Comparison of ENCODE assay signal across 8 cellular contexts in the genomic region with DNA sequence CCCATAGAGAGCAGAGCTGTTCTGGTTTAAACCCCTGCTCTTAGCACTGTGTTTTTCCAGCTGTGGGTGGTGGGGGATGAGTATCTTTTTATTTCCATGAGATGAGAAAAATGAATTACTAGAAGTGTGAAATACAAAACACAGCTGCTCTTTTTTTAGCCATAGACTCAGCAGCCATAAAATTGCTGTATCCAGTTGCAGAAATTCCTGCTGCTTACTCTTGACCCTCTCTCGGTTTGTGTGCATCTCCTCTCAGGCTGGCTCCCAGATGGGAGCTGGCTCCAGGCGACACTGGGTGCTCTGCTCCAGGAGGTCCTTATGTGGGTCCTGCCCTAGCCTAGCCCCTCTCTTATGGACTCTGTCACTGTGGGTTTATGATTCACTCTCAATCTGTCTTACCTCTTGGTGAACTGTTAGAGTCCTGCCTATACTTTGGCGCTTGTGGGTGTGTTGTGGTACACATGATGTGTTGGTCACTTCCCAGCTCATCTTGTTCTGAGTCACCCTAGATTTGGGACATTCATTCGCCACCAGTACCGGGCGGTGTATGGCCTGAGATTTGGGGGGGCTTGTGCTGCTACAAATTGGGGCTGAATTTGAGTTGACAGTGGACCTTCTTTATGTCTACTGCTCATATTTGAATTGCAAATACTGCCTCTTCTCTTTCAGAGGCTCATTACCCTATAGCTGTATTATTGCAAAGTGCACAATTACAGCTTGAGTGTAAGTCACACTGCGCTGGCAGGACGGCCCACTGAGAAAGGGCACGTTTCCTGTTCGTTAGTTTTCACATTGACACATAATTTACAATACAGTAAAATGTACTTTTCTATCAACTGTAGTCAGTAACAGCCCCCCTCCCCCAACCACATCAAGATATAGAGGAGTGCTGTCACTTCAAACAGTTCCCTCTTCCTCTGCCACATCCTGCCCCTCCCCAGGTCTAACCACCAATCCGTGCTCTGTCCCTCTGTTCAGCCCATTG.
DNase-seq lines count a peak whose midpoint lies in the region; TF ChIP-seq lines count a peak whose summit lies in the region.

No MANE protein-coding gene starts in this region.

- peak; percentile 36 for DNase-seq in GM19240 (ENCODE audit: insufficient read length, low spot score)
- DNase-seq in Kasumi-1 (lab: John Stamatoyannopoulos, UW) = peak; percentile 61 to 65
- peak; percentile 14 to 37 for DNase-seq in activated CD8-positive, alpha-beta memory T cell treated with anti-CD3 and anti-CD28 coated beads for 1 hour (ENCODE audit: extremely low read depth in 1 of 2, low read depth in 1 of 2)
- DNase-seq in foreskin fibroblast = peak; percentile 32 to 47
- DNase-seq in stimulated activated CD4-positive, alpha-beta T cell treated with anti-CD3 and anti-CD28 coated beads, TNF-alpha, amount 100 ng/mL, for 24 hours (ENCODE audit: low read depth in 3 of 3) = peak in 2 of 3 experiments; percentile 46 to 55
- no peak for DNase-seq in NCI-H446 (lab: John Stamatoyannopoulos, UW)
- no peak for DNase-seq in NCI-H187 (lab: John Stamatoyannopoulos, UW)
- DNase-seq in DMS79 (lab: John Stamatoyannopoulos, UW) = no peak

- H3K4me3 ChIP-seq in foreskin fibroblast (ENCODE audit: low read depth in 1 of 2, low read length in 2 of 2) = no peak overlapping the region

- TF ChIP-seq CTCF in foreskin fibroblast (IDR thresholded peaks at IDR 0.05; ENCODE audit: low read depth, low read length) = no peak

Comparison
In these comparisons a context has a peak if more than half of its experiments do, and no peak if none do; other contexts are left out.
1. DNase-seq: peak in GM19240 (single experiment), Kasumi-1 (2 of 2), activated CD8-positive, alpha-beta memory T cell treated with anti-CD3 and anti-CD28 coated beads for 1 hour (2 of 2), foreskin fibroblast (2 of 2) and stimulated activated CD4-positive, alpha-beta T cell treated with anti-CD3 and anti-CD28 coated beads, TNF-alpha, amount 100 ng/mL, for 24 hours (2 of 3); none in NCI-H446 (0 of 2), NCI-H187 (0 of 2) and DMS79 (single experiment).